1 cellular context compared by ENCODE assay signal in genomic region chr3:128369881-128370642, GRCh38.
TF ChIP-seq lines count a peak whose summit lies in the region.

No MANE protein-coding gene starts in this region.

TF ChIP-seq in WTC11, 78 proteins besides CTCF, POLR2A, EP300 and RAD21 (continued from another document):
- TF ChIP-seq ZNF281 (CRISPR knock-in tag; IDR thresholded peaks at IDR 0.05): no peak
